Comparison of ENCODE assay signal across 20 cellular contexts in genomic region chr12:124696689-124697476, GRCh38.
DNase-seq lines count a peak whose midpoint lies in the region; ATAC-seq, FAIRE-seq and TF ChIP-seq lines count a peak whose summit lies in the region.
"Had no signal": no experiment of that assay in that cellular context is flagged by ENCODE, and none has a peak within 500 bp of the region (broad histone marks: within the 10 kb centered on the region; RNA-seq: fewer than 3 reads in every experiment).

No MANE protein-coding gene starts in this region.

- no peaks in the 10 kb centered on the region for H3K9me3 ChIP-seq in K562 (replicated peaks; ENCODE audit: control insufficient read depth, insufficient read depth, low read depth, low read length)
- no peaks in the 10 kb centered on the region for H3K9me3 ChIP-seq in HepG2 (ENCODE audit: low read length)

- H3K4me1 ChIP-seq in K562 (replicated peaks in 1 of 2; ENCODE audit: control insufficient read depth in 2 of 2, insufficient read depth in 2 of 2, low read length in 2 of 2) (peaks cover 0 to 3% of the 10 kb centered on the region in 2 experiments; a peak in 2 of 5 replicates), HepG2 (ENCODE audit: insufficient read depth, low read length) (peaks cover 9% of the 10 kb centered on the region)

- CTCF ChIA-PET in K562 (lab: Yijun Ruan, JAX; ENCODE audit: low intra/inter-chr PET ratio) (no interaction called here), HepG2 (lab: Yijun Ruan, JAX; ENCODE audit: low intra/inter-chr PET ratio, low total read pairs) (no interaction called here)

- no peak overlapping the region for H3K4me3 ChIP-seq in K562
- no peak overlapping the region for H3K4me3 ChIP-seq in HepG2 (replicated peaks in 1 of 3; ENCODE audit: insufficient read depth in 1 of 3, low read depth in 2 of 3, low read length in 3 of 3)
- H3K4me3 ChIP-seq: A549, Peyer's patch, suprapubic skin had no signal

- no peak overlapping the region for H3K4me3 Mint-ChIP-seq in stimulated activated effector memory CD8-positive, alpha-beta T cell treated with anti-CD3 and anti-CD28 coated beads, Interleukin-12 subunit alpha, Interleukin-12 subunit beta, amount 100 ng/mL, for 72 hours
- H3K4me3 Mint-ChIP-seq: brain, nephron progenitor cell had no signal

- no TSS peak for BruUV-seq in K562 (replicated peaks; lab: Mats Ljungman, UMichigan)
- BruUV-seq in HepG2 (replicated peaks; lab: Mats Ljungman, UMichigan): no TSS peak

- H3K79me2 ChIP-seq in K562 (ENCODE audit: control insufficient read depth, insufficient read depth, low read length) (no peaks in the 10 kb centered on the region), HepG2 (ENCODE audit: insufficient read depth, low read length) (no peaks in the 10 kb centered on the region)

- no peak for ATAC-seq in K562
- no peak for ATAC-seq in stimulated activated effector memory CD8-positive, alpha-beta T cell treated with anti-CD3 and anti-CD28 coated beads, Interleukin-12 subunit alpha, Interleukin-12 subunit beta, amount 100 ng/mL, for 72 hours
- no peak for ATAC-seq in HG02798 (IDR thresholded peaks at IDR 0.05; ENCODE audit: poor library complexity, unreplicated experiment)
- no peak for ATAC-seq in HepG2
- ATAC-seq: left lobe of liver had no signal

- peaks cover 28% of the 10 kb centered on the region for H3K4me1 Mint-ChIP-seq in stimulated activated effector memory CD8-positive, alpha-beta T cell treated with anti-CD3 and anti-CD28 coated beads, Interleukin-12 subunit alpha, Interleukin-12 subunit beta, amount 100 ng/mL, for 72 hours

- in situ Hi-C loops in K562 (cut with MboI) (no loop called here), HepG2 (cut with HindIII; ENCODE audit: extremely low pct_ligation_motif_present, low pct_unique_long_range_greater_than_20kb) (no loop called here)

- no peak for FAIRE-seq in K562 (lab: Jason Lieb, UNC)
- FAIRE-seq in HepG2 (lab: Jason Lieb, UNC): no peak
- FAIRE-seq: A549, D721Med, endometrium had no signal

- TF ChIP-seq EP300 in K562 (IDR thresholded peaks at IDR 0.05; ENCODE audit: low read length) (no peak), HepG2 (IDR thresholded peaks at IDR 0.05; ENCODE audit: low read depth in 2 of 2, low read length in 2 of 2) (no peak), HepG2 (CRISPR knock-in tag; IDR thresholded peaks at IDR 0.05; ENCODE audit: borderline replicate concordance) (no peak)

- DNase-seq in NCI-H1417 (lab: John Stamatoyannopoulos, UW): peak in 2 of 3 experiments; percentile 41 to 76
- no peak for DNase-seq in NCI-H1417 treated with DMSO at 0.1 percent for 48 hours (lab: John Stamatoyannopoulos, UW)
- DNase-seq in NCI-H1694 treated with DMSO at 0.1 percent for 48 hours (lab: John Stamatoyannopoulos, UW): peak; percentile 84
- DNase-seq in K562 (ENCODE audit: extremely low read depth in 1 of 4, low spot score in 3 of 4): no peak
- no peak for DNase-seq in stimulated activated effector memory CD8-positive, alpha-beta T cell treated with anti-CD3 and anti-CD28 coated beads, Interleukin-12 subunit alpha, Interleukin-12 subunit beta, amount 100 ng/mL, for 72 hours (ENCODE audit: low spot score in 2 of 2)
- DNase-seq in HuH-7 (ENCODE audit: low spot score): no peak
- no peak for DNase-seq in HepG2 (ENCODE audit: low spot score)
- DNase-seq: activated gamma-delta T cell treated with Interleukin-2 at 50 U/mL for 16 hours, KBM-7, NCI-H2227 treated with DMSO at 0.1 percent for 48 hours, nephron progenitor cell, Peyer's patch, T1000 had no signal

- H3K27ac ChIP-seq in K562 (ENCODE audit: extremely low read depth, low read depth, low read length) (no peak overlapping the region), HepG2 (ENCODE audit: extremely low read length, insufficient read depth, low read length) (no peak overlapping the region)

- H3K9ac ChIP-seq in K562 (ENCODE audit: insufficient read depth in 1 of 2, low read depth in 2 of 2, low read length in 2 of 2) (no peak overlapping the region), HepG2 (ENCODE audit: insufficient read depth, low read depth, low read length) (no peak overlapping the region)

- no peaks in the 10 kb centered on the region for H3K9me3 Mint-ChIP-seq in stimulated activated effector memory CD8-positive, alpha-beta T cell treated with anti-CD3 and anti-CD28 coated beads, Interleukin-12 subunit alpha, Interleukin-12 subunit beta, amount 100 ng/mL, for 72 hours

- H3K36me3 ChIP-seq in K562 (ENCODE audit: control insufficient read depth, insufficient read depth, low read length): no peaks in the 10 kb centered on the region
- no peaks in the 10 kb centered on the region for H3K36me3 ChIP-seq in HepG2 (replicated peaks in 1 of 2; ENCODE audit: control insufficient read depth in 1 of 2, insufficient read depth in 2 of 2, low read length in 2 of 2)
- H3K36me3 ChIP-seq: Peyer's patch, suprapubic skin had no signal

- POLR2A ChIA-PET in K562 (lab: Yijun Ruan, JAX) (interaction anchor here (0.6 kb wide), 1 partner anchor 419 kb away, joined by 3 read pairs; no protein-coding TSS in a partner anchor), HepG2 (lab: Yijun Ruan, JAX) (no interaction called here)

- H3K27ac Mint-ChIP-seq in stimulated activated effector memory CD8-positive, alpha-beta T cell treated with anti-CD3 and anti-CD28 coated beads, Interleukin-12 subunit alpha, Interleukin-12 subunit beta, amount 100 ng/mL, for 72 hours: peak overlapping the region; percentile 74
- H3K27ac Mint-ChIP-seq: nephron progenitor cell had no signal

- H3K36me3 Mint-ChIP-seq in stimulated activated effector memory CD8-positive, alpha-beta T cell treated with anti-CD3 and anti-CD28 coated beads, Interleukin-12 subunit alpha, Interleukin-12 subunit beta, amount 100 ng/mL, for 72 hours: no peaks in the 10 kb centered on the region

- peaks cover 5% of the 10 kb centered on the region; the same call in 1 of the 2 replicates for H4K20me1 ChIP-seq in K562 (replicated peaks; ENCODE audit: control insufficient read depth, insufficient read depth, low read length)
- H4K20me1 ChIP-seq in HepG2 (ENCODE audit: insufficient read depth, low read length): no peaks in the 10 kb centered on the region

- H2AFZ ChIP-seq in K562 (ENCODE audit: low read depth, low read length) (no peak overlapping the region), HepG2 (ENCODE audit: low read length) (no peak overlapping the region)

- 4% methylated on average over 3 of the region's 3 CpGs for WGBS in K562 (ENCODE audit: insufficient coverage, low coverage, missing lambda C conversion rate)
- WGBS in HepG2 (ENCODE audit: low lambda C conversion rate): 44% methylated on average over 3 of the region's 3 CpGs

- H3K27me3 ChIP-seq in K562 (ENCODE audit: control insufficient read depth in 2 of 2, insufficient read depth in 2 of 2, low read length in 2 of 2) (peaks cover 47 to 87% of the 10 kb centered on the region in 2 experiments), HepG2 (ENCODE audit: control insufficient read depth in 1 of 2, insufficient read depth in 2 of 2, low read length in 2 of 2) (peaks cover 7 to 60% of the 10 kb centered on the region in 2 experiments)
- H3K27me3 ChIP-seq: Peyer's patch, suprapubic skin had no signal

- no peaks in the 10 kb centered on the region for H3K9me1 ChIP-seq in K562 (ENCODE audit: control insufficient read depth, insufficient read depth, low read length)

- TF ChIP-seq CTCF in K562 (IDR thresholded peaks at IDR 0.05 in 2 of 3, conservative IDR thresholded peaks at IDR 0.05 in 1 of 3; ENCODE audit: insufficient read depth in 2 of 3, low read depth in 1 of 3, low read length in 3 of 3) (no peak), HepG2 (CRISPR knock-in tag; IDR thresholded peaks at IDR 0.05) (no peak)

- intact Hi-C loops in K562 (cut with micrococcal nuclease) (no loop called here), HepG2 (cut with micrococcal nuclease; ENCODE audit: unreplicated experiment) (no loop called here)

- TF ChIP-seq POLR2A in K562 (conservative IDR thresholded peaks at IDR 0.05): no peak
- TF ChIP-seq POLR2A in HepG2 (IDR thresholded peaks at IDR 0.05; ENCODE audit: insufficient read depth in 1 of 2, low read depth in 2 of 2, low read length in 2 of 2): no peak

- H3K4me2 ChIP-seq in K562 (ENCODE audit: insufficient read depth, low read length) (no peak overlapping the region), HepG2 (ENCODE audit: low read depth, low read length) (no peak overlapping the region)
- H3K4me2 ChIP-seq: A549 had no signal

- no peak for TF ChIP-seq RAD21 in K562 (CRISPR knock-in tag; conservative IDR thresholded peaks at IDR 0.05 in 1 of 2, IDR thresholded peaks at IDR 0.05 in 1 of 2)
- no peak for TF ChIP-seq RAD21 in HepG2 (CRISPR knock-in tag; IDR thresholded peaks at IDR 0.05)

TF ChIP-seq in K562, 482 proteins besides CTCF, POLR2A, EP300 and RAD21 (continues in another document):
- TF ChIP-seq PHB (CRISPR knock-in tag; IDR thresholded peaks at IDR 0.05): no peak
- peak; percentile 23; the same call in 1 of the 2 replicates for TF ChIP-seq NFE2 (IDR thresholded peaks at IDR 0.05; ENCODE audit: low read depth)

Comparison
In these comparisons a context has a peak if more than half of its experiments do, and no peak if none do; other contexts are left out.
1. DNase-seq: peak in NCI-H1417 (2 of 3) and NCI-H1694 treated with DMSO at 0.1 percent for 48 hours (single experiment); none in NCI-H1417 treated with DMSO at 0.1 percent for 48 hours (single experiment), K562 (0 of 4), stimulated activated effector memory CD8-positive, alpha-beta T cell treated with anti-CD3 and anti-CD28 coated beads, Interleukin-12 subunit alpha, Interleukin-12 subunit beta, amount 100 ng/mL, for 72 hours (0 of 2), HuH-7 (single experiment) and HepG2 (single experiment).